ENCODE assay signal across 1 cellular context in the genomic region with DNA sequence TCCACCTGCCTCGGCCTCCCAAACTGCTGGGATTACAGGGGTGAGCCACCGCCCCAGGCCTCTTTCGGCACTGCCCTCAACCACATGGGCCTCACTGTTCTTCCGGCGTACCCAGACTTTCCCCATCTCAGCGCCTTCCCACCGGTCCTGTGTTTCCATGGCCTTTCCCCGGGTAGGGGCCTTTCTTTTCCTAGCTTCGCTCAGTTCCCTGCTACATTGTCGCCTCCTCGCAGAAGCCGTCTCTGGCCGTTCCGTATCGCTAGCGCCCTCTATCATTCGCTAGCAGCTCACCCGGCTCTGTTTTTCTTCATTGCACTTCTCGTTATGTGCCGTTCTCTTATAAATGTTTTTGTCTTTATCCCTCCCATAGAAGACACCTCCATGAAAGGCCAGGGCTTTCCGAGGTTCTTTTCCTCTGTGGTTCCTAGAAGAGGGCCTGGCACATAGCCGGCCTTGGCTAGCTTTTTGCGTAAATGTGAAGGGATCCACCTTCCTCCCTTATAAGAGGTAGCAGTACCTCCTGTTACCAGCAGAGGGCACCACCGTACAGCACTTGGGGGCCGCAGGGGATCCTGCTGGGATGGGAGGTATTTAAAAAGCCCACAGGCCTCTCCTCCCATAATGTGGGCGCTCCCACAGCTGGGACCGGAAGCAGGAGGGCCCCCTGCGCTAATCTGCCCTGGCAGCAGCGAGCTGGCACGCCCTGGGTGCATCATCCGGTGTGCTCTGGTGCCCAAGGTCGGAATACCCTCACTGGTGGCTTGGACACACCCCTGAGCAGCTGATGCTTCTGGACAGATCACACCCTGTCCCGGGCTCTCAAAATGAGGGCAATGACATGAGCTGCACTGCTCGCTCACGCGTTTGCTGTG.
TF ChIP-seq lines count a peak whose summit lies in the region.

No MANE protein-coding gene starts in this region.

TF ChIP-seq in HepG2, 621 proteins besides CTCF, POLR2A, EP300 and RAD21 (continued from another document and continues in another):
- TF ChIP-seq, protein P1, sequence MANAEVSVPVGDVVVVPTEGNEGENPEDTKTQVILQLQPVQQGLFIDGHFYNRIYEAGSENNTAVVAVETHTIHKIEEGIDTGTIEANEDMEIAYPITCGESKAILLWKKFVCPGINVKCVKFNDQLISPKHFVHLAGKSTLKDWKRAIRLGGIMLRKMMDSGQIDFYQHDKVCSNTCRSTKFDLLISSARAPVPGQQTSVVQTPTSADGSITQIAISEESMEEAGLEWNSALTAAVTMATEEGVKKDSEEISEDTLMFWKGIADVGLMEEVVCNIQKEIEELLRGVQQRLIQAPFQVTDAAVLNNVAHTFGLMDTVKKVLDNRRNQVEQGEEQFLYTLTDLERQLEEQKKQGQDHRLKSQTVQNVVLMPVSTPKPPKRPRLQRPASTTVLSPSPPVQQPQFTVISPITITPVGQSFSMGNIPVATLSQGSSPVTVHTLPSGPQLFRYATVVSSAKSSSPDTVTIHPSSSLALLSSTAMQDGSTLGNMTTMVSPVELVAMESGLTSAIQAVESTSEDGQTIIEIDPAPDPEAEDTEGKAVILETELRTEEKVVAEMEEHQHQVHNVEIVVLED (CRISPR knock-in tag; IDR thresholded peaks at IDR 0.05; ENCODE audit: borderline replicate concordance), result peak; percentile 49; the same call in 1 of the 2 replicates
- TF ChIP-seq MEIS2 (CRISPR knock-in tag; IDR thresholded peaks at IDR 0.05) (no peak; the same call in 1 of the 2 replicates), ZMAT3 (CRISPR knock-in tag; conservative IDR thresholded peaks at IDR 0.05) (0 out of 2 replicates have a peak, but pooled peaks have one; percentile 29), ZBTB37 (CRISPR knock-in tag; IDR thresholded peaks at IDR 0.05) (no peak), ZFP82 (CRISPR knock-in tag; IDR thresholded peaks at IDR 0.05; ENCODE audit: borderline replicate concordance) (no peak), ARID4A (CRISPR knock-in tag; IDR thresholded peaks at IDR 0.05; ENCODE audit: borderline replicate concordance) (peak; percentile 10; the same call in 1 of the 2 replicates), HMGXB4 (CRISPR knock-in tag; IDR thresholded peaks at IDR 0.05; ENCODE audit: borderline replicate concordance in 1 of 2, low read depth in 1 of 2) (peak; percentile 96 to 97), MIXL1 (CRISPR knock-in tag; IDR thresholded peaks at IDR 0.05) (peak; percentile 26; the same call in 1 of the 2 replicates), MED1 (CRISPR knock-in tag; IDR thresholded peaks at IDR 0.05) (peak; percentile 28; the same call in 1 of the 2 replicates), STAG1 (CRISPR knock-in tag; IDR thresholded peaks at IDR 0.05) (peak; percentile 88), ZNF282 (IDR thresholded peaks at IDR 0.05; ENCODE audit: partially characterized antibody) (no peak), ZNF264 (CRISPR knock-in tag; IDR thresholded peaks at IDR 0.05) (peak; percentile 30; the same call in 1 of the 2 replicates), ZNF496 (CRISPR knock-in tag; IDR thresholded peaks at IDR 0.05; ENCODE audit: insufficient replicate concordance) (no peak), ZNF660 (CRISPR knock-in tag; IDR thresholded peaks at IDR 0.05; ENCODE audit: borderline replicate concordance, low read depth) (no peak), LCORL (IDR thresholded peaks at IDR 0.05) (no peak), LCORL (CRISPR knock-in tag; IDR thresholded peaks at IDR 0.05) (peak; percentile 39; the same call in 1 of the 2 replicates), LRRFIP1 (CRISPR knock-in tag; conservative IDR thresholded peaks at IDR 0.05) (no peak), ZNF747 (CRISPR knock-in tag; IDR thresholded peaks at IDR 0.05; ENCODE audit: borderline replicate concordance) (no peak), KLF9 (CRISPR knock-in tag; IDR thresholded peaks at IDR 0.05; ENCODE audit: low read depth) (0 out of 2 replicates have a peak, but pooled peaks have one; percentile 32), ZNF646 (CRISPR knock-in tag; IDR thresholded peaks at IDR 0.05) (no peak), ARID5B (CRISPR knock-in tag; IDR thresholded peaks at IDR 0.05) (peak; percentile 5; the same call in 1 of the 2 replicates), ZFP90 (CRISPR knock-in tag; IDR thresholded peaks at IDR 0.05; ENCODE audit: borderline replicate concordance) (peak; percentile 90)
- TF ChIP-seq, protein P2, sequence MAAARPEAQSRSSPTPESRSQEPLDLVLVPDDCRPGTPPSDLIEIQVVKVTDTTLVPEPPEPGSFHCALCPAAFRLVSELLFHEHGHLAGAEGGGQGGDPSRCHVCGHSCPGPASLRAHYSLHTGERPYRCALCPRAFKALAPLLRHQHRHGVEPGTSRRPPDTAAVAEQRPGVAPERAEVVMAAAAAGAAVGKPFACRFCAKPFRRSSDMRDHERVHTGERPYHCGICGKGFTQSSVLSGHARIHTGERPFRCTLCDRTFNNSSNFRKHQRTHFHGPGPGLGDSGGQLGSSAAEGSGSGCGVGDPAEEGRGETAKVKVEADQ (CRISPR knock-in tag; IDR thresholded peaks at IDR 0.05; ENCODE audit: borderline replicate concordance), result no peak
